Comparison of ENCODE assay signal across 16 cellular contexts in the genomic region with DNA sequence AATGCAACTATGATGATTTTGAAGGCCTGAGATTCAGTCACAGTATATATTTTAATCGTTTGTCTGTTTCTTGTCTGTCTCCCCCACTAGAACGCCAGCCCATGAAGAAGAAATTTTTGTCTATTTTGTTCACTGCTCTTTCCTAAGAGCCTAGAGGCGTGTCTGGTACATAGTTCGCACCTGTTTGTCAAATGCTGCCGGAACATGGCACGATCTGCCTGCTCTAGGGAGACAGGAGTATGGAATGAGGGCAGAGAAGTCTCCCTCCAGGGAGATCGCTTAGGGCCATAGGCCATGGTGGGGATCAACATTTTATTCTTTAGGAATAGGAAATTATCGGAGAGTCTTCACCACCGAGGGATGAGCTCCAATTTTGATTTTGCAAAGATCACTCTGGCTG.
A peak's percentile ranks its signal among the peaks of the same experiment; 100 is the strongest.
DNase-seq lines count a peak whose midpoint lies in the region; TF ChIP-seq lines count a peak whose summit lies in the region.
"Had no signal": no experiment of that assay in that cellular context is flagged by ENCODE, and none has a peak within 500 bp of the region (broad histone marks: within the 10 kb centered on the region; RNA-seq: fewer than 3 reads in every experiment).

No MANE protein-coding gene starts in this region.

- peak overlapping the region; percentile 79 for H3K27ac Mint-ChIP-seq in glutamatergic neuron (ENCODE audit: unreplicated experiment)
- H3K27ac Mint-ChIP-seq: CD4-positive, CD25-positive, alpha-beta regulatory T cell had no signal

- peaks cover 11% of the 10 kb centered on the region for H3K9me3 Mint-ChIP-seq in glutamatergic neuron (ENCODE audit: unreplicated experiment)
- H3K9me3 Mint-ChIP-seq: CD4-positive, CD25-positive, alpha-beta regulatory T cell had no signal

- no peak overlapping the region for H3K27ac ChIP-seq in WERI-Rb-1
- H3K27ac ChIP-seq: 22Rv1 had no signal

- TF ChIP-seq CTCF in glutamatergic neuron (IDR thresholded peaks at IDR 0.05; ENCODE audit: partially characterized antibody, unreplicated experiment) (no peak), WERI-Rb-1 (IDR thresholded peaks at IDR 0.05; ENCODE audit: low read depth, low read length) (no peak)

- no peaks in the 10 kb centered on the region for H3K27me3 Mint-ChIP-seq in glutamatergic neuron (ENCODE audit: unreplicated experiment)

- no peaks in the 10 kb centered on the region for H3K36me3 ChIP-seq in WERI-Rb-1

- H3K9me3 ChIP-seq in WERI-Rb-1 (ENCODE audit: severe bottlenecking): peaks cover 3% of the 10 kb centered on the region

- peaks cover 34% of the 10 kb centered on the region for H3K4me1 Mint-ChIP-seq in glutamatergic neuron (ENCODE audit: low read depth, unreplicated experiment)
- H3K4me1 Mint-ChIP-seq: CD4-positive, CD25-positive, alpha-beta regulatory T cell had no signal

- no peak overlapping the region for H3K4me3 ChIP-seq in WERI-Rb-1 (ENCODE audit: low read depth, low read length)

- H3K4me3 Mint-ChIP-seq in glutamatergic neuron (ENCODE audit: unreplicated experiment): no peak overlapping the region
- H3K4me3 Mint-ChIP-seq: CD4-positive, CD25-positive, alpha-beta regulatory T cell had no signal

- peak; percentile 40 for DNase-seq in NCI-H1092 treated with DMSO at 0.1 percent for 48 hours (lab: John Stamatoyannopoulos, UW)
- DNase-seq in NCI-H1092 (lab: John Stamatoyannopoulos, UW): no peak
- DNase-seq in NCI-H748 (lab: John Stamatoyannopoulos, UW; ENCODE audit: unreplicated experiment): peak; percentile 37
- DNase-seq in NCI-H748 treated with DMSO at 0.1 percent for 48 hours (lab: John Stamatoyannopoulos, UW): no peak
- no peak for DNase-seq in glutamatergic neuron
- no peak for DNase-seq in activated CD8-positive, alpha-beta memory T cell treated with anti-CD3 and anti-CD28 coated beads for 24 hours
- DNase-seq in DMS153 (lab: John Stamatoyannopoulos, UW): no peak
- DNase-seq in WERI-Rb-1: no peak
- DNase-seq: CD4-positive, CD25-positive, alpha-beta regulatory T cell; COR-L47; NCI-H2029; PC-3; RPMI8226; SIG-M5; T-helper 1 cell had no signal

- no peaks in the 10 kb centered on the region for H3K36me3 Mint-ChIP-seq in glutamatergic neuron (ENCODE audit: unreplicated experiment)
- H3K36me3 Mint-ChIP-seq: CD4-positive, CD25-positive, alpha-beta regulatory T cell had no signal

- H3K27me3 ChIP-seq in WERI-Rb-1 (ENCODE audit: insufficient read depth, low read depth, severe bottlenecking): no peaks in the 10 kb centered on the region

Comparison
In these comparisons a context has a peak if more than half of its experiments do, and no peak if none do; other contexts are left out.
1. DNase-seq: peak in NCI-H1092 treated with DMSO at 0.1 percent for 48 hours (single experiment) and NCI-H748 (single experiment); none in NCI-H1092 (single experiment), NCI-H748 treated with DMSO at 0.1 percent for 48 hours (single experiment), glutamatergic neuron (single experiment), activated CD8-positive, alpha-beta memory T cell treated with anti-CD3 and anti-CD28 coated beads for 24 hours (single experiment), DMS153 (single experiment) and WERI-Rb-1 (single experiment).